ENCODE assay signal across 1 cellular context in genomic region chr17:65987988-65988387, GRCh38.
A peak's percentile ranks its signal among the peaks of the same experiment; 100 is the strongest.
TF ChIP-seq lines count a peak whose summit lies in the region.

No MANE protein-coding gene starts in this region.

TF ChIP-seq in HepG2, 621 proteins besides CTCF, POLR2A, EP300 and RAD21 (continued from another document and continues in another):
- TF ChIP-seq CBX2 (IDR thresholded peaks at IDR 0.05; ENCODE audit: low read depth, low read length) (no peak), CBX2 (CRISPR knock-in tag; IDR thresholded peaks at IDR 0.05; ENCODE audit: low read depth) (no peak), ZNF646 (CRISPR knock-in tag; IDR thresholded peaks at IDR 0.05) (no peak), ELF3 (CRISPR knock-in tag; IDR thresholded peaks at IDR 0.05) (0 out of 2 replicates have a peak, but pooled peaks have one; percentile 28), STAG1 (CRISPR knock-in tag; IDR thresholded peaks at IDR 0.05) (peak; percentile 99), RARG (CRISPR knock-in tag; IDR thresholded peaks at IDR 0.05; ENCODE audit: low read depth) (no peak), FOXA1 (IDR thresholded peaks at IDR 0.05) (0 out of 2 replicates have a peak, but pooled peaks have one; percentile 32), FOXA1 (CRISPR knock-in tag; IDR thresholded peaks at IDR 0.05) (peak; percentile 57), SMC3 (IDR thresholded peaks at IDR 0.05; ENCODE audit: low read length) (peak; percentile 95), ZNF574 (CRISPR knock-in tag; IDR thresholded peaks at IDR 0.05) (no peak), LBX2 (CRISPR knock-in tag; IDR thresholded peaks at IDR 0.05; ENCODE audit: borderline replicate concordance) (no peak), HMG20A (CRISPR knock-in tag; IDR thresholded peaks at IDR 0.05; ENCODE audit: borderline replicate concordance) (peak; percentile 38; the same call in 1 of the 2 replicates), EEA1 (CRISPR knock-in tag; IDR thresholded peaks at IDR 0.05; ENCODE audit: borderline replicate concordance) (no peak), ZNF792 (CRISPR knock-in tag; IDR thresholded peaks at IDR 0.05) (no peak), MIER3 (CRISPR knock-in tag; IDR thresholded peaks at IDR 0.05; ENCODE audit: borderline replicate concordance) (0 out of 2 replicates have a peak, but pooled peaks have one; percentile 14), PAWR (CRISPR knock-in tag; IDR thresholded peaks at IDR 0.05; ENCODE audit: borderline replicate concordance) (no peak), ZBTB25 (CRISPR knock-in tag; IDR thresholded peaks at IDR 0.05) (0 out of 2 replicates have a peak, but pooled peaks have one; percentile 45), ZNF335 (CRISPR knock-in tag; IDR thresholded peaks at IDR 0.05) (0 out of 2 replicates have a peak, but pooled peaks have one; percentile 62), ZNF770 (CRISPR knock-in tag; IDR thresholded peaks at IDR 0.05) (no peak), ZNF512B (CRISPR knock-in tag; IDR thresholded peaks at IDR 0.05; ENCODE audit: borderline replicate concordance) (no peak), DNMT3B (CRISPR knock-in tag; conservative IDR thresholded peaks at IDR 0.05) (no peak), FOSL2 (CRISPR knock-in tag; IDR thresholded peaks at IDR 0.05) (0 out of 2 replicates have a peak, but pooled peaks have one; percentile 5)
- TF ChIP-seq, protein P1, sequence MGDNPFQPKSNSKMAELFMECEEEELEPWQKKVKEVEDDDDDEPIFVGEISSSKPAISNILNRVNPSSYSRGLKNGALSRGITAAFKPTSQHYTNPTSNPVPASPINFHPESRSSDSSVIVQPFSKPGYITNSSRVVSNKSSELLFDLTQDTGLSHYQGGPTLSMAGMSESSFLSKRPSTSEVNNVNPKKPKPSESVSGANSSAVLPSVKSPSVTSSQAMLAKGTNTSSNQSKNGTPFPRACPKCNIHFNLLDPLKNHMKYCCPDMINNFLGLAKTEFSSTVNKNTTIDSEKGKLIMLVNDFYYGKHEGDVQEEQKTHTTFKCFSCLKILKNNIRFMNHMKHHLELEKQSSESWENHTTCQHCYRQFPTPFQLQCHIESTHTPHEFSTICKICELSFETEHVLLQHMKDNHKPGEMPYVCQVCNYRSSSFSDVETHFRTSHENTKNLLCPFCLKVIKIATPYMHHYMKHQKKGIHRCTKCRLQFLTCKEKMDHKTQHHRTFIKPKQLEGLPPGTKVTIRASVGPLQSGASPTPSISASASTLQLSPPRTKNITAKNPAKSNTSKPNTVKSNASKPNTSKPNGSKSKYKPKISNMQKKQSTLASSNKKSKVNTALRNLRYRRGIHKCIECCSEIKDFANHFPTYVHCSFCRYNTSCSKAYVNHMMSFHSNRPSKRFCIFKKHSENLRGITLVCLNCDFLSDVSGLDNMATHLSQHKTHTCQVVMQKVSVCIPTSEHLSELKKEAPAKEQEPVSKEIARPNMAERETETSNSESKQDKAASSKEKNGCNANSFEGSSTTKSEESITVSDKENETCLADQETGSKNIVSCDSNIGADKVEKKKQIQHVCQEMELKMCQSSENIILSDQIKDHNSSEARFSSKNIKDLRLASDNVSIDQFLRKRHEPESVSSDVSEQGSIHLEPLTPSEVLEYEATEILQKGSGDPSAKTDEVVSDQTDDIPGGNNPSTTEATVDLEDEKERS (CRISPR knock-in tag; IDR thresholded peaks at IDR 0.05): 0 out of 2 replicates have a peak, but pooled peaks have one; percentile 60
- TF ChIP-seq, protein P2, sequence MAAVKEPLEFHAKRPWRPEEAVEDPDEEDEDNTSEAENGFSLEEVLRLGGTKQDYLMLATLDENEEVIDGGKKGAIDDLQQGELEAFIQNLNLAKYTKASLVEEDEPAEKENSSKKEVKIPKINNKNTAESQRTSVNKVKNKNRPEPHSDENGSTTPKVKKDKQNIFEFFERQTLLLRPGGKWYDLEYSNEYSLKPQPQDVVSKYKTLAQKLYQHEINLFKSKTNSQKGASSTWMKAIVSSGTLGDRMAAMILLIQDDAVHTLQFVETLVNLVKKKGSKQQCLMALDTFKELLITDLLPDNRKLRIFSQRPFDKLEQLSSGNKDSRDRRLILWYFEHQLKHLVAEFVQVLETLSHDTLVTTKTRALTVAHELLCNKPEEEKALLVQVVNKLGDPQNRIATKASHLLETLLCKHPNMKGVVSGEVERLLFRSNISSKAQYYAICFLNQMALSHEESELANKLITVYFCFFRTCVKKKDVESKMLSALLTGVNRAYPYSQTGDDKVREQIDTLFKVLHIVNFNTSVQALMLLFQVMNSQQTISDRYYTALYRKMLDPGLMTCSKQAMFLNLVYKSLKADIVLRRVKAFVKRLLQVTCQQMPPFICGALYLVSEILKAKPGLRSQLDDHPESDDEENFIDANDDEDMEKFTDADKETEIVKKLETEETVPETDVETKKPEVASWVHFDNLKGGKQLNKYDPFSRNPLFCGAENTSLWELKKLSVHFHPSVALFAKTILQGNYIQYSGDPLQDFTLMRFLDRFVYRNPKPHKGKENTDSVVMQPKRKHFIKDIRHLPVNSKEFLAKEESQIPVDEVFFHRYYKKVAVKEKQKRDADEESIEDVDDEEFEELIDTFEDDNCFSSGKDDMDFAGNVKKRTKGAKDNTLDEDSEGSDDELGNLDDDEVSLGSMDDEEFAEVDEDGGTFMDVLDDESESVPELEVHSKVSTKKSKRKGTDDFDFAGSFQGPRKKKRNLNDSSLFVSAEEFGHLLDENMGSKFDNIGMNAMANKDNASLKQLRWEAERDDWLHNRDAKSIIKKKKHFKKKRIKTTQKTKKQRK (IDR thresholded peaks at IDR 0.05; ENCODE audit: low read length): no peak
- TF ChIP-seq, protein P3, sequence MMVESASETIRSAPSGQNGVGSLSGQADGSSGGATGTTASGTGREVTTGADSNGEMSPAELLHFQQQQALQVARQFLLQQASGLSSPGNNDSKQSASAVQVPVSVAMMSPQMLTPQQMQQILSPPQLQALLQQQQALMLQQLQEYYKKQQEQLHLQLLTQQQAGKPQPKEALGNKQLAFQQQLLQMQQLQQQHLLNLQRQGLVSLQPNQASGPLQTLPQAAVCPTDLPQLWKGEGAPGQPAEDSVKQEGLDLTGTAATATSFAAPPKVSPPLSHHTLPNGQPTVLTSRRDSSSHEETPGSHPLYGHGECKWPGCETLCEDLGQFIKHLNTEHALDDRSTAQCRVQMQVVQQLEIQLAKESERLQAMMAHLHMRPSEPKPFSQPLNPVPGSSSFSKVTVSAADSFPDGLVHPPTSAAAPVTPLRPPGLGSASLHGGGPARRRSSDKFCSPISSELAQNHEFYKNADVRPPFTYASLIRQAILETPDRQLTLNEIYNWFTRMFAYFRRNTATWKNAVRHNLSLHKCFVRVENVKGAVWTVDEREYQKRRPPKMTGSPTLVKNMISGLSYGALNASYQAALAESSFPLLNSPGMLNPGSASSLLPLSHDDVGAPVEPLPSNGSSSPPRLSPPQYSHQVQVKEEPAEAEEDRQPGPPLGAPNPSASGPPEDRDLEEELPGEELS (CRISPR knock-in tag; IDR thresholded peaks at IDR 0.05): peak; percentile 46; the same call in 1 of the 2 replicates
